Comparison of ENCODE assay signal across 15 cellular contexts in genomic region chr13:100301418-100301817, GRCh38.
A peak's percentile ranks its signal among the peaks of the same experiment; 100 is the strongest.
DNase-seq lines count a peak whose midpoint lies in the region; ATAC-seq and TF ChIP-seq lines count a peak whose summit lies in the region.
"Had no signal": no experiment of that assay in that cellular context is flagged by ENCODE, and none has a peak within 500 bp of the region (broad histone marks: within the 10 kb centered on the region; RNA-seq: fewer than 3 reads in every experiment).

No MANE protein-coding gene starts in this region.

- H3K4me1 Mint-ChIP-seq in glutamatergic neuron (ENCODE audit: low read depth, unreplicated experiment), result peaks cover 58% of the 10 kb centered on the region
- H3K4me1 Mint-ChIP-seq in activated CD4-positive, alpha-beta T cell treated with anti-CD3 and anti-CD28 coated beads for 36 hours, result no peaks in the 10 kb centered on the region

- H3K9me3 Mint-ChIP-seq in glutamatergic neuron (ENCODE audit: unreplicated experiment), result no peaks in the 10 kb centered on the region
- H3K9me3 Mint-ChIP-seq in activated CD4-positive, alpha-beta T cell treated with anti-CD3 and anti-CD28 coated beads for 36 hours (ENCODE audit: low read depth), result no peaks in the 10 kb centered on the region
- H3K9me3 Mint-ChIP-seq: activated CD8-positive, alpha-beta T cell treated with anti-CD3 and anti-CD28 coated beads for 36 hours had no signal

- in situ Hi-C loops in SK-MEL-5 (cut with HindIII; ENCODE audit: low pct_unique_long_range_greater_than_20kb, low sequenced_read_pairs), result no loop called here

- peak overlapping the region; percentile 45 for H3K4me3 Mint-ChIP-seq in glutamatergic neuron (ENCODE audit: unreplicated experiment)
- no peak overlapping the region for H3K4me3 Mint-ChIP-seq in activated CD4-positive, alpha-beta T cell treated with anti-CD3 and anti-CD28 coated beads for 36 hours
- H3K4me3 Mint-ChIP-seq: activated CD8-positive, alpha-beta T cell treated with anti-CD3 and anti-CD28 coated beads for 36 hours had no signal

- POLR2A ChIA-PET in activated CD4-positive, alpha-beta T cell treated with anti-CD3 and anti-CD28 coated beads for 36 hours (lab: Charles Lee), result no interaction called here

- intact Hi-C loops in activated CD4-positive, alpha-beta T cell treated with anti-CD3 and anti-CD28 coated beads for 36 hours (cut with DNase I, micrococcal nuclease), result no loop called here

- peaks cover 4% of the 10 kb centered on the region for H3K27me3 Mint-ChIP-seq in glutamatergic neuron (ENCODE audit: unreplicated experiment)
- no peaks in the 10 kb centered on the region for H3K27me3 Mint-ChIP-seq in activated CD4-positive, alpha-beta T cell treated with anti-CD3 and anti-CD28 coated beads for 36 hours
- H3K27me3 Mint-ChIP-seq: activated CD8-positive, alpha-beta T cell treated with anti-CD3 and anti-CD28 coated beads for 36 hours had no signal

- ATAC-seq in activated CD4-positive, alpha-beta T cell treated with anti-CD3 and anti-CD28 coated beads for 36 hours, result no peak
- ATAC-seq in HG02938 (IDR thresholded peaks at IDR 0.05; ENCODE audit: unreplicated experiment), result no peak
- ATAC-seq: activated CD8-positive, alpha-beta T cell treated with anti-CD3 and anti-CD28 coated beads for 36 hours had no signal

- no peaks in the 10 kb centered on the region for H3K36me3 Mint-ChIP-seq in glutamatergic neuron (ENCODE audit: unreplicated experiment)
- H3K36me3 Mint-ChIP-seq in activated CD4-positive, alpha-beta T cell treated with anti-CD3 and anti-CD28 coated beads for 36 hours (ENCODE audit: low read depth), result no peaks in the 10 kb centered on the region

- peak overlapping the region; percentile 75 for H3K27ac Mint-ChIP-seq in glutamatergic neuron (ENCODE audit: unreplicated experiment)
- no peak overlapping the region for H3K27ac Mint-ChIP-seq in activated CD4-positive, alpha-beta T cell treated with anti-CD3 and anti-CD28 coated beads for 36 hours
- H3K27ac Mint-ChIP-seq: activated CD8-positive, alpha-beta T cell treated with anti-CD3 and anti-CD28 coated beads for 36 hours had no signal

- CTCF ChIA-PET in activated CD4-positive, alpha-beta T cell treated with anti-CD3 and anti-CD28 coated beads for 36 hours (lab: Charles Lee), result interaction anchor here (0.6 to 1.2 kb wide), 2 partner anchors 10 to 249 kb away, joined by 4 read pairs; no protein-coding TSS in a partner anchor

- peak; percentile 79 for DNase-seq in DMS79 (lab: John Stamatoyannopoulos, UW)
- peak; percentile 68 for DNase-seq in NCI-H146 treated with DMSO at 0.1 percent for 48 hours (lab: John Stamatoyannopoulos, UW; ENCODE audit: unreplicated experiment)
- DNase-seq in SK-MEL-5 (ENCODE audit: low read depth, low spot score), result peak; percentile 52
- DNase-seq in glutamatergic neuron, result peak; percentile 33
- DNase-seq in NOMO-1 treated with DMSO at 0.1 percent for 48 hours (lab: John Stamatoyannopoulos, UW; ENCODE audit: unreplicated experiment), result no peak
- DNase-seq in activated CD4-positive, alpha-beta T cell treated with anti-CD3 and anti-CD28 coated beads for 36 hours, result no peak
- no peak for DNase-seq in GM20000 (ENCODE audit: low spot score)
- DNase-seq: activated CD8-positive, alpha-beta T cell treated with anti-CD3 and anti-CD28 coated beads for 36 hours; activated gamma-delta T cell treated with Interleukin-2 at 50 U/mL for 16 hours; esophagus squamous epithelium; H7; occipital lobe; Peyer's patch; T-helper 9 cell had no signal

- TF ChIP-seq CTCF in glutamatergic neuron (IDR thresholded peaks at IDR 0.05; ENCODE audit: partially characterized antibody, unreplicated experiment) (no peak), GM20000 (IDR thresholded peaks at IDR 0.05; ENCODE audit: extremely low read depth, missing control alignments) (no peak)

Comparison
In these comparisons a context has a peak if more than half of its experiments do, and no peak if none do; other contexts are left out.
1. DNase-seq: peak in DMS79 (single experiment), NCI-H146 treated with DMSO at 0.1 percent for 48 hours (single experiment), SK-MEL-5 (single experiment) and glutamatergic neuron (single experiment); none in NOMO-1 treated with DMSO at 0.1 percent for 48 hours (single experiment), activated CD4-positive, alpha-beta T cell treated with anti-CD3 and anti-CD28 coated beads for 36 hours (single experiment) and GM20000 (single experiment).